In the genomic region with DNA sequence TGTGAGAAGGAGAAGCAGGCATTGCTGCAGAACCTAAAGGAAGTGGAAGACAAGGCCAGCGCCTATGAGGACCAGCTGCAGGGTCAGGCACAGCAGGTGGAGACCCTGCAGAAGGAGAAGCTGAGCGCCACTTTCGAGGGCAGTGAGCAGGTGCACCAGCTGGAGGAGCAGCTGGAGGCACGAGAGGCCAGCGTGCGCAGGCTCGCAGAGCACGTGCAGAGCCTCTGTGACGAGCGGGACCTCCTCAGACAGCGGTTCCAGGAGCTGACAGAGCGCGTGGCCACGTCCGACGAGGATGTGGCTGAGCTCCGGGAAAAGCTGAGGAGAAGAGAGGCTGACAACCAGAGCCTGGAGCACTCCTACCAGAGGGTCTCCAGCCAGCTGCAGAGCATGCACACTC, we compare ENCODE assay signal across 18 cellular contexts. TPM values are rescaled to one million over a fixed set of nuclear protein-coding genes. Genes with fewer than 3 reads are reported as not detected.
DNase-seq lines count a peak whose midpoint lies in the region; TF ChIP-seq lines count a peak whose summit lies in the region.
"Had no signal": no experiment of that assay in that cellular context is flagged by ENCODE, and none has a peak within 500 bp of the region (broad histone marks: within the 10 kb centered on the region; RNA-seq: fewer than 3 reads in every experiment).

No MANE protein-coding gene starts in this region.

- intact Hi-C loops in MCF 10A (cut with micrococcal nuclease) (no loop called here), breast epithelium (cut with DNase I; ENCODE audit: low total_unique reads) (no loop called here), thyroid gland (cut with DNase I) (no loop called here)

- no peak overlapping the region for H3K4me3 ChIP-seq in breast epithelium
- no peak overlapping the region for H3K4me3 ChIP-seq in thyroid gland (replicated peaks in 1 of 3)
- H3K4me3 ChIP-seq: MG63 had no signal

- WGBS in thyroid gland, 2 donors, result 90 to 95% methylated on average over 17 of the region's 17 CpGs

- peak overlapping the region; percentile 88 for H3K27ac Mint-ChIP-seq in MCF 10A (ENCODE audit: low read depth, unreplicated experiment)
- H3K27ac Mint-ChIP-seq in glutamatergic neuron (ENCODE audit: unreplicated experiment), result peak overlapping the region; percentile 55
- H3K27ac Mint-ChIP-seq: B cell, IgD-negative memory B cell had no signal

- POLR2A ChIA-PET in MCF 10A (lab: Yijun Ruan, JAX), result interaction anchor here (0.6 to 0.7 kb wide), 2 partner anchors 24 to 36 kb away, joined by 3 read pairs; no protein-coding TSS in a partner anchor

- CTCF ChIA-PET in MCF 10A (lab: Yijun Ruan, JAX), result interaction anchor here (0.7 to 1.3 kb wide), 2 partner anchors 19 to 30 kb away, joined by 3 to 4 read pairs; no protein-coding TSS in a partner anchor

- peaks cover 58% of the 10 kb centered on the region for H3K36me3 Mint-ChIP-seq in MCF 10A (ENCODE audit: insufficient read depth, unreplicated experiment)
- peaks cover 11% of the 10 kb centered on the region for H3K36me3 Mint-ChIP-seq in glutamatergic neuron (ENCODE audit: unreplicated experiment)

- in situ Hi-C loops in ACHN (cut with HindIII; ENCODE audit: low pct_ligation_motif_present, low pct_unique_long_range_greater_than_20kb, low sequenced_read_pairs), result no loop called here

- H3K9me3 ChIP-seq in breast epithelium (no peaks in the 10 kb centered on the region), thyroid gland (no peaks in the 10 kb centered on the region)
- H3K9me3 ChIP-seq: MG63 had no signal

- H3K27me3 ChIP-seq in breast epithelium (no peaks in the 10 kb centered on the region), thyroid gland (no peaks in the 10 kb centered on the region)
- H3K27me3 ChIP-seq: MG63 had no signal

- DNase-seq in MCF 10A (ENCODE audit: unreplicated experiment) (no peak), breast epithelium (ENCODE audit: low spot score in 2 of 2) (no peak), SHP77 treated with DMSO at 0.1 percent for 48 hours (lab: John Stamatoyannopoulos, UW) (peak; percentile 36), glutamatergic neuron (no peak), thyroid gland (no peak), ACHN (no peak), NCI-H524 treated with DMSO at 0.1 percent for 48 hours (lab: John Stamatoyannopoulos, UW) (no peak)
- DNase-seq: DMS 273 treated with DMSO at 0.1 percent for 48 hours; DMS79 treated with DMSO at 0.1 percent for 48 hours; H7; Kasumi-1; MG63; NCI-H1417 treated with DMSO at 0.1 percent for 48 hours; NCI-H187; NCI-H774; NK-92 treated with Interleukin-12 subunit alpha and Interleukin-12 subunit beta, amount 100 ng/mL, for 24 hours had no signal

- H3K27ac ChIP-seq in breast epithelium (no peak overlapping the region), thyroid gland (no peak overlapping the region)

- no peaks in the 10 kb centered on the region for H3K36me3 ChIP-seq in breast epithelium
- peaks cover 68 to 78% of the 10 kb centered on the region in 2 donors for H3K36me3 ChIP-seq in thyroid gland

- H3K9me3 Mint-ChIP-seq in MCF 10A (ENCODE audit: unreplicated experiment), result no peaks in the 10 kb centered on the region
- peaks cover 16% of the 10 kb centered on the region for H3K9me3 Mint-ChIP-seq in glutamatergic neuron (ENCODE audit: unreplicated experiment)
- H3K9me3 Mint-ChIP-seq: IgD-negative memory B cell had no signal

- BruUV-seq in MCF 10A (replicated peaks; lab: Mats Ljungman, UMichigan), result no TSS peak

- no peaks in the 10 kb centered on the region for H3K27me3 Mint-ChIP-seq in MCF 10A (ENCODE audit: insufficient read depth, unreplicated experiment)
- H3K27me3 Mint-ChIP-seq in glutamatergic neuron (ENCODE audit: unreplicated experiment), result peaks cover 28% of the 10 kb centered on the region
- H3K27me3 Mint-ChIP-seq: B cell, IgD-negative memory B cell had no signal

- H3K4me1 ChIP-seq in breast epithelium, result no peaks in the 10 kb centered on the region
- H3K4me1 ChIP-seq in thyroid gland, result no peaks in the 10 kb centered on the region

- TF ChIP-seq POLR2A in breast epithelium (IDR thresholded peaks at IDR 0.05), result no peak
- no peak for TF ChIP-seq POLR2A in thyroid gland (IDR thresholded peaks at IDR 0.05)

- TF ChIP-seq CTCF in MCF 10A (IDR thresholded peaks at IDR 0.05; ENCODE audit: unreplicated experiment) (no peak), breast epithelium (IDR thresholded peaks at IDR 0.05) (no peak), glutamatergic neuron (IDR thresholded peaks at IDR 0.05; ENCODE audit: partially characterized antibody, unreplicated experiment) (no peak), thyroid gland (IDR thresholded peaks at IDR 0.05) (no peak)

- H3K4me1 Mint-ChIP-seq in MCF 10A (ENCODE audit: insufficient read depth, unreplicated experiment) (no peaks in the 10 kb centered on the region), glutamatergic neuron (ENCODE audit: low read depth, unreplicated experiment) (peaks cover 6% of the 10 kb centered on the region)
- H3K4me1 Mint-ChIP-seq: B cell had no signal

- H3K4me3 Mint-ChIP-seq in MCF 10A (ENCODE audit: unreplicated experiment) (no peak overlapping the region), glutamatergic neuron (ENCODE audit: unreplicated experiment) (no peak overlapping the region)
- H3K4me3 Mint-ChIP-seq: B cell, IgD-negative memory B cell had no signal

RNA-seq across cellular contexts. Expression of gene PLD6, which starts 41.5 kb away (rescaled TPM):
- total RNA-seq in MCF 10A (2022) (5.5 and 9.2 TPM in 2 replicates), breast epithelium (1 to 10 TPM; 2.9 to 4.0 (median 3.8) TPM), glutamatergic neuron (ENCODE audit: unreplicated experiment) (1.1 TPM), thyroid gland (1 to 10 TPM; 1.3 to 3.2 (median 2.5) TPM)
